In the genomic region with DNA sequence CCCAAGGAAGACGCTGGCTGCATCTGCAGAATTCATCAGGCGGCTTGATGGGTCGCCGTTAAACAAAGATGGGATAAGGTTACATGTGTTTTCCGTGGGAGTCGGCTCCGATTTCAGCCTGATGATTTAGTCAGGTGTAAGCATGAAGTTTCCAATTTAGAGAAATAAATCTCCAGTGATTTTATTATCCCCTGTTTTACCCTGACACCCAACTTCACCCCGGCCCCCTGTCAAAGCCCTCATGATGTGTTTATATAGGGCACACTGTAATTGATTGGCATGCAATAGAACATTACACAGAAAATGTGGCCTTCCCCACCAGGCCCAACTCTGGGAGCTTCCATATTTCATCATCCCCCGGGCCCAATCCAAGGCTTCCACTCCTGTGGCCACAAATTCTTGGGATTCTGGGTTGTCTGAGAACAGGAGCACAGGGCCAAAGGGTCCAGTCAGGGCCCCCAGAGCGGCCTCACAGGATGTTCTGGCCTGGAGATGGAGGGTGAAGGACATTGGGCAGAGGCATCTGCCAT, we compare ENCODE assay signal across 28 cellular contexts.
"Had no signal": no experiment of that assay in that cellular context is flagged by ENCODE, and none has a peak within 500 bp of the region (broad histone marks: within the 10 kb centered on the region; RNA-seq: fewer than 3 reads in every experiment).

No MANE protein-coding gene starts in this region.

- H3K36me3 Mint-ChIP-seq: activated naive CD8-positive, alpha-beta T cell treated with anti-CD3 and anti-CD28 coated beads for 36 hours had no signal

- H3K4me1 ChIP-seq: breast epithelium had no signal

- H3K27ac ChIP-seq: breast epithelium, KMS-11, SK-N-MC, VCaP had no signal

- H3K27ac Mint-ChIP-seq: activated CD4-positive, alpha-beta memory T cell treated with anti-CD3 and anti-CD28 coated beads for 36 hours; activated CD4-positive, alpha-beta T cell treated with anti-CD3 and anti-CD28 coated beads, Interleukin-2, amount 10 ng/mL, durations not matched to agents 7 days and 5 days; activated naive CD4-positive, alpha-beta T cell treated with anti-CD3 and anti-CD28 coated beads for 36 hours; activated naive CD8-positive, alpha-beta T cell treated with anti-CD3 and anti-CD28 coated beads for 36 hours; activated T-helper 17 cell treated with anti-CD3 and anti-CD28 coated beads, Interleukin-2, amount 50 U/mL, for 72 hours had no signal

- H3K9me3 ChIP-seq: breast epithelium had no signal

- ATAC-seq: activated T-helper 17 cell treated with anti-CD3 and anti-CD28 coated beads, Interleukin-2, amount 50 U/mL, for 72 hours; Panc1; Right ventricle myocardium inferior had no signal

- H3K4me1 Mint-ChIP-seq: activated CD4-positive, alpha-beta T cell treated with anti-CD3 and anti-CD28 coated beads, Interleukin-2, amount 10 ng/mL, durations not matched to agents 7 days and 5 days; activated T-helper 17 cell treated with anti-CD3 and anti-CD28 coated beads, Interleukin-2, amount 50 U/mL, for 72 hours had no signal

- H3K36me3 ChIP-seq: breast epithelium had no signal

- H3K9ac ChIP-seq: KMS-11 had no signal

- H3K4me3 Mint-ChIP-seq: activated CD4-positive, alpha-beta memory T cell treated with anti-CD3 and anti-CD28 coated beads for 36 hours; activated CD4-positive, alpha-beta T cell treated with anti-CD3 and anti-CD28 coated beads, Interleukin-2, amount 10 ng/mL, durations not matched to agents 7 days and 5 days; activated naive CD4-positive, alpha-beta T cell treated with anti-CD3 and anti-CD28 coated beads for 36 hours; activated naive CD8-positive, alpha-beta T cell treated with anti-CD3 and anti-CD28 coated beads for 36 hours; activated T-helper 17 cell treated with anti-CD3 and anti-CD28 coated beads, Interleukin-2, amount 50 U/mL, for 72 hours had no signal

- DNase-seq: activated CD4-positive, alpha-beta memory T cell treated with anti-CD3 and anti-CD28 coated beads for 36 hours; activated CD4-positive, alpha-beta T cell treated with anti-CD3 and anti-CD28 coated beads, Interleukin-2, amount 10 ng/mL, durations not matched to agents 7 days and 5 days; activated CD4-positive, CD25-positive, alpha-beta regulatory T cell; activated CD8-positive, alpha-beta memory T cell treated with anti-CD3 and anti-CD28 coated beads for 24 hours; activated gamma-delta T cell; activated naive CD4-positive, alpha-beta T cell treated with anti-CD3 and anti-CD28 coated beads for 36 hours; activated naive CD8-positive, alpha-beta T cell treated with anti-CD3 and anti-CD28 coated beads for 36 hours; activated T-cell treated with anti-CD3 and anti-CD28 coated beads for 4 hours; activated T-cell treated with anti-CD3 and anti-CD28 coated beads, Interleukin-2, amount 50 U/mL, for 48 hours; anterior cingulate cortex; central memory CD4-positive, alpha-beta T cell; NCI-H1092; NCI-H1417; NCI-H1930; NCI-H345; NCI-H510A; NCI-H526 treated with DMSO at 0.1 percent for 48 hours; NCI-H82; OCI-M1; RPMI8226; T-helper 1 cell had no signal

- H3K4me3 ChIP-seq: breast epithelium, SK-N-MC had no signal
